In the genomic region with DNA sequence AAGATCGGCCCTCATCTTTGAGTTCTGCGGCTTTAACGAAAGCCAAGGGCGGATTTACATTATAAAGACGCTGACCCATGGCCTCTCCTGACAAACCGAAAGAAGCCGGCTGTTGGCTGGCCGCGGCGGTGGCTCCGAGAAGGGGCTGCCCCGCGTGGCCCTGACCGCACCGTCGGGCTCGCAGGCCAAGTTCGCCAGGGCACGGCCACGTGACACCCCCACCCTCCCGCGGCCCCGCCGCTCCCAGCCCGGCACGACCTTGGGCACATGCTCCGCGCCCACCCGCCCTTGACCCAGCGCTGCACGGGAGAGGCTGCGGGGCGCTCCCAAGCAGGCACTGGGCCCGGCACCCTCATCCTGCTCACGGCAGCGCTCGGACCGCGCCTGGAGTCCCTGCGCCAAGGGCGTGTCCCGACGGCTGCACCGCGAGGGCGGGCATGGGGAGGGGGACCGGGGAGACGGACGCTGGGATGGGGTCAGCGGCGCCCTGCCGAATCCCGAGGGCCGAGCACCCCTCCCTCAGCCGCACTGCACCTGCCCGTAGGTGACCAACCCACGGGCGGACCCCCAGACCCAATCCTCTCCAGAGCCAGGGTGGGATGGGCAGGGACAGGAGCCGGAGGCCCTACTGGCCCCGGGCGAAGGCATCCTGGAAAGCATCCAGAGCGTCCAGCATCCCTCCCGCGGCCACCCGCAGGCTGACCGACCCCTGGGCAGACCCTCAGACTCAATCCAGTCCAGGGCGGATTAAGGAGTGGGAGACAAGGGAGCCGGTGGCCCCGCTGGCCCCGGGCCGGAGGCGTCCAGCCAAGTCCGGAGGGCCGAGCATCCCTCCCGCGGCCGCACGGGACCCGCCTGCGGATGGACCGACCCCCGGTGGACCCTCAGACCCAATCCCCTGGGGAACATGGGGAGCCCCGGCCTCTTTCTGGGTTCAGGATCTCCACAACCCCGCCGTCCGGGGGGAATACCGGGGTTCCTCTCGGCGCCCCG, we compare ENCODE assay signal across 8 cellular contexts. TPM values are rescaled to one million over a fixed set of nuclear protein-coding genes. Genes with fewer than 3 reads are reported as not detected.
A peak's percentile ranks its signal among the peaks of the same experiment; 100 is the strongest.
DNase-seq lines count a peak whose midpoint lies in the region; ATAC-seq and TF ChIP-seq lines count a peak whose summit lies in the region.

No MANE protein-coding gene starts in this region.

- TF ChIP-seq CTCF in LNCaP clone FGC (IDR thresholded peaks at IDR 0.05; ENCODE audit: control insufficient read depth, extremely low read depth, insufficient read depth) (no peak), omental fat pad (IDR thresholded peaks at IDR 0.05) (no peak)

- peak overlapping the region; percentile 76; the same call in 1 of the 2 replicates for H3K9ac ChIP-seq in ES-I3 (ENCODE audit: low read depth, low read length)

- H3K4me1 Mint-ChIP-seq in activated T-helper 1 cell treated with anti-CD3 and anti-CD28 coated beads, Interleukin-12 subunit alpha, Interleukin-12 subunit beta, Interleukin-2, Interleukin-4 antibody, amounts not matched to agents 30 ng/mL and 10 ng/mL and 1 ng/mL, durations not matched to agents 14 hours and 24 hours and 36 hours (ENCODE audit: low read depth) = peaks cover 50% of the 10 kb centered on the region

- H3K9me3 ChIP-seq in ES-I3 (ENCODE audit: control insufficient read depth, insufficient read depth, low read length) = no peaks in the 10 kb centered on the region

- H3K4me1 ChIP-seq in ES-I3 (ENCODE audit: insufficient read depth, low read length) = peaks cover 10% of the 10 kb centered on the region

- peak overlapping the region; percentile 87 for H3K4me3 ChIP-seq in LNCaP clone FGC (ENCODE audit: low read depth, low read length)

- peak; percentile 29 for ATAC-seq in omental fat pad (ENCODE audit: low FRiP score)
- no peak for ATAC-seq in HG03521 (IDR thresholded peaks at IDR 0.05; ENCODE audit: unreplicated experiment)
- no peak for ATAC-seq in HG02763 (IDR thresholded peaks at IDR 0.05; ENCODE audit: unreplicated experiment)

- intact Hi-C loops in activated T-helper 1 cell treated with anti-CD3 and anti-CD28 coated beads, Interleukin-12 subunit alpha, Interleukin-12 subunit beta, Interleukin-2, Interleukin-4 antibody, amounts not matched to agents 30 ng/mL and 10 ng/mL and 1 ng/mL, durations not matched to agents 14 hours and 24 hours and 36 hours (cut with micrococcal nuclease) = loop anchor here (5.0 kb wide), 2 partner anchors 209 to 379 kb away; a partner anchor contains a TSS

- peaks cover 2% of the 10 kb centered on the region for H3K36me3 Mint-ChIP-seq in activated T-helper 1 cell treated with anti-CD3 and anti-CD28 coated beads, Interleukin-12 subunit alpha, Interleukin-12 subunit beta, Interleukin-2, Interleukin-4 antibody, amounts not matched to agents 30 ng/mL and 10 ng/mL and 1 ng/mL, durations not matched to agents 14 hours and 24 hours and 36 hours (ENCODE audit: low read depth)

- H3K27ac Mint-ChIP-seq in activated T-helper 1 cell treated with anti-CD3 and anti-CD28 coated beads, Interleukin-12 subunit alpha, Interleukin-12 subunit beta, Interleukin-2, Interleukin-4 antibody, amounts not matched to agents 30 ng/mL and 10 ng/mL and 1 ng/mL, durations not matched to agents 14 hours and 24 hours and 36 hours = peak overlapping the region; percentile 63

- H3K9me3 Mint-ChIP-seq in activated T-helper 1 cell treated with anti-CD3 and anti-CD28 coated beads, Interleukin-12 subunit alpha, Interleukin-12 subunit beta, Interleukin-2, Interleukin-4 antibody, amounts not matched to agents 30 ng/mL and 10 ng/mL and 1 ng/mL, durations not matched to agents 14 hours and 24 hours and 36 hours = no peaks in the 10 kb centered on the region

- H3K36me3 ChIP-seq in ES-I3 (ENCODE audit: insufficient read depth, low read length) = no peaks in the 10 kb centered on the region

- peaks cover 18% of the 10 kb centered on the region for H3K27me3 Mint-ChIP-seq in activated T-helper 1 cell treated with anti-CD3 and anti-CD28 coated beads, Interleukin-12 subunit alpha, Interleukin-12 subunit beta, Interleukin-2, Interleukin-4 antibody, amounts not matched to agents 30 ng/mL and 10 ng/mL and 1 ng/mL, durations not matched to agents 14 hours and 24 hours and 36 hours (ENCODE audit: insufficient read depth)

- peak overlapping the region; percentile 70 for H3K4me3 Mint-ChIP-seq in activated T-helper 1 cell treated with anti-CD3 and anti-CD28 coated beads, Interleukin-12 subunit alpha, Interleukin-12 subunit beta, Interleukin-2, Interleukin-4 antibody, amounts not matched to agents 30 ng/mL and 10 ng/mL and 1 ng/mL, durations not matched to agents 14 hours and 24 hours and 36 hours

- no peak for DNase-seq in LNCaP clone FGC (ENCODE audit: low read depth)
- DNase-seq in activated T-helper 1 cell treated with anti-CD3 and anti-CD28 coated beads, Interleukin-12 subunit alpha, Interleukin-12 subunit beta, Interleukin-2, Interleukin-4 antibody, amounts not matched to agents 30 ng/mL and 10 ng/mL and 1 ng/mL, durations not matched to agents 14 hours and 24 hours and 36 hours (ENCODE audit: low spot score) = no peak
- DNase-seq in germinal center (ENCODE audit: low spot score) = peak; percentile 33
- DNase-seq in omental fat pad (ENCODE audit: low spot score) = no peak
- DNase-seq in NCI-H187 (lab: John Stamatoyannopoulos, UW) = no peak

RNA-seq across cellular contexts. Expression of a gene that starts 0.8 kb away (rescaled TPM):
- total RNA-seq in activated T-helper 1 cell treated with anti-CD3 and anti-CD28 coated beads, Interleukin-12 subunit alpha, Interleukin-12 subunit beta, Interleukin-2, Interleukin-4 antibody, amounts not matched to agents 30 ng/mL and 10 ng/mL and 1 ng/mL, durations not matched to agents 14 hours and 24 hours and 36 hours = 22.0 and 22.6 TPM in 2 replicates
- 10 to 100 TPM; 36.1 to 54.9 (median 48.2) TPM for total RNA-seq in omental fat pad
